17 cellular contexts compared by ENCODE assay signal in genomic region chr4:120919358-120919757, GRCh38. TPM values are rescaled to one million over a fixed set of nuclear protein-coding genes. Genes with fewer than 3 reads are reported as not detected.
DNase-seq lines count a peak whose midpoint lies in the region; ATAC-seq, FAIRE-seq and TF ChIP-seq lines count a peak whose summit lies in the region.
"Had no signal": no experiment of that assay in that cellular context is flagged by ENCODE, and none has a peak within 500 bp of the region (broad histone marks: within the 10 kb centered on the region; RNA-seq: fewer than 3 reads in every experiment).

No MANE protein-coding gene starts in this region.

- H3K36me3 ChIP-seq in HEK293 (ENCODE audit: control insufficient read depth in 2 of 2, insufficient read depth in 1 of 2, low read length in 2 of 2) (no peaks in the 10 kb centered on the region), adipocyte (ENCODE audit: control insufficient read depth, insufficient read depth, low read length, severe bottlenecking) (no peaks in the 10 kb centered on the region), kidney epithelial cell (ENCODE audit: control insufficient read depth, insufficient read depth, low read length) (no peaks in the 10 kb centered on the region), H7 (replicated peaks; ENCODE audit: control insufficient read depth, insufficient read depth, low read length) (no peaks in the 10 kb centered on the region)
- H3K36me3 ChIP-seq: gastrocnemius medialis, ovary, spleen had no signal

- DNase-seq in A549 (ENCODE audit: low read depth in 1 of 2, low spot score in 1 of 2) (no peak), adipocyte (ENCODE audit: low read depth) (peak; percentile 14), kidney epithelial cell (ENCODE audit: low read depth) (no peak), dermis blood vessel endothelial cell (no peak), H7 (no peak)
- DNase-seq: DMS79, gastrocnemius medialis, NCI-H1930, NCI-H526 treated with DMSO at 0.1 percent for 48 hours, spleen had no signal

- no peak overlapping the region for H3K4me2 ChIP-seq in A549

- TF ChIP-seq RAD21 in A549 (conservative IDR thresholded peaks at IDR 0.05 in 1 of 2, IDR thresholded peaks at IDR 0.05 in 1 of 2), result 0 out of 5 replicates have a peak, but pooled peaks of 1 of the 2 experiments have one; percentile 10

- POLR2A ChIA-PET in A549 (lab: Yijun Ruan, JAX) (no interaction called here), HEK293 (lab: Yijun Ruan, JAX) (no interaction called here)

- no peak for TF ChIP-seq EP300 in A549 (IDR thresholded peaks at IDR 0.05)

- peak overlapping the region; percentile 55 for H3K9ac ChIP-seq in adipocyte (ENCODE audit: low read length)

- ATAC-seq in A549 (no peak), GM18868 (IDR thresholded peaks at IDR 0.05; ENCODE audit: unreplicated experiment) (no peak), HG02884 (IDR thresholded peaks at IDR 0.05; ENCODE audit: unreplicated experiment) (no peak)
- ATAC-seq: gastrocnemius medialis, Right ventricle myocardium inferior had no signal

- H3K4me3 ChIP-seq in A549, result no peak overlapping the region
- H3K4me3 ChIP-seq in HEK293 (ENCODE audit: low read depth, low read length), result no peak overlapping the region
- H3K4me3 ChIP-seq in adipocyte (ENCODE audit: low read length), result peak overlapping the region; percentile 8
- no peak overlapping the region for H3K4me3 ChIP-seq in kidney epithelial cell (ENCODE audit: low read depth, low read length)
- H3K4me3 ChIP-seq in H7 (ENCODE audit: insufficient read depth, low read depth, low read length), result no peak overlapping the region
- H3K4me3 ChIP-seq: gastrocnemius medialis, ovary, spleen had no signal

- H3K9me3 ChIP-seq in A549 (no peaks in the 10 kb centered on the region), HEK293 (ENCODE audit: control insufficient read depth, insufficient read depth, low read depth, low read length) (no peaks in the 10 kb centered on the region), adipocyte (ENCODE audit: control insufficient read depth, low read length) (no peaks in the 10 kb centered on the region)
- H3K9me3 ChIP-seq: gastrocnemius medialis, ovary, spleen had no signal

- no peak for TF ChIP-seq POLR2A in A549 (IDR thresholded peaks at IDR 0.05; ENCODE audit: low read length)

- H3K4me1 ChIP-seq in A549, result peaks cover 11% of the 10 kb centered on the region; the same call in 2 of the 3 replicates
- peaks cover 3% of the 10 kb centered on the region; the same call in 1 of the 2 replicates for H3K4me1 ChIP-seq in HEK293 (ENCODE audit: control insufficient read depth, insufficient read depth, low read length)
- H3K4me1 ChIP-seq in adipocyte (ENCODE audit: control insufficient read depth, insufficient read depth, low read length), result peaks cover 28% of the 10 kb centered on the region

- H3K27ac ChIP-seq in A549, result no peak overlapping the region
- no peak overlapping the region for H3K27ac ChIP-seq in HEK293 (ENCODE audit: extremely low read depth, low read depth, low read length)
- H3K27ac ChIP-seq: gastrocnemius medialis had no signal

- no peaks in the 10 kb centered on the region for H3K27me3 ChIP-seq in adipocyte (replicated peaks; ENCODE audit: control insufficient read depth, insufficient read depth, low read length)
- no peaks in the 10 kb centered on the region for H3K27me3 ChIP-seq in kidney epithelial cell (ENCODE audit: control insufficient read depth, insufficient read depth, low read length)
- H3K27me3 ChIP-seq in H7 (ENCODE audit: control insufficient read depth, insufficient read depth, low read length), result no peaks in the 10 kb centered on the region
- H3K27me3 ChIP-seq: gastrocnemius medialis, ovary had no signal

- CTCF ChIA-PET in A549 (lab: Yijun Ruan, JAX), result interaction anchor here (0.8 to 1.5 kb wide), 2 partner anchors 10 to 39 kb away, joined by 3 to 5 read pairs; no protein-coding TSS in a partner anchor
- CTCF ChIA-PET in HEK293 (lab: Yijun Ruan, JAX), result interaction anchor here (0.6 kb wide), 2 partner anchors 49 to 440 kb away, joined by 3 read pairs; no protein-coding TSS in a partner anchor

- TF ChIP-seq CTCF in A549 (IDR thresholded peaks at IDR 0.05), result 0 out of 3 replicates have a peak, but pooled peaks have one; percentile 7
- TF ChIP-seq CTCF in HEK293 (tag by site-specific recombination; IDR thresholded peaks at IDR 0.05), result peak; percentile 22; the same call in 1 of the 2 replicates
- TF ChIP-seq CTCF in kidney epithelial cell (IDR thresholded peaks at IDR 0.05; ENCODE audit: insufficient read depth, low read length, poor library complexity, severe bottlenecking), result peak; percentile 29

- 93% methylated on average over 1 of the region's 1 CpG for WGBS in A549 (ENCODE audit: missing lambda C conversion rate)

- no peak for FAIRE-seq in A549 (lab: Jason Lieb, UNC)
- FAIRE-seq: astrocyte had no signal

TF ChIP-seq in A549, 52 proteins besides CTCF, POLR2A, EP300 and RAD21:
- TF ChIP-seq POLR2AphosphoS2 (conservative IDR thresholded peaks at IDR 0.05; ENCODE audit: low read length), result no peak
- TF ChIP-seq PBX3 (IDR thresholded peaks at IDR 0.05), result no peak
- TF ChIP-seq KDM1A (IDR thresholded peaks at IDR 0.05; ENCODE audit: low read depth), result no peak
- TF ChIP-seq CHD4 (IDR thresholded peaks at IDR 0.05; ENCODE audit: borderline replicate concordance), result no peak
- no peak for TF ChIP-seq ZC3H11A (IDR thresholded peaks at IDR 0.05)
- TF ChIP-seq E2F6 (IDR thresholded peaks at IDR 0.05; ENCODE audit: borderline replicate concordance, low read depth), result no peak
- no peak for TF ChIP-seq HDAC2 (IDR thresholded peaks at IDR 0.05)
- TF ChIP-seq MAZ (IDR thresholded peaks at IDR 0.05; ENCODE audit: borderline replicate concordance, low read depth, low read length), result no peak
- no peak for TF ChIP-seq CEBPB (IDR thresholded peaks at IDR 0.05)

TF ChIP-seq in HEK293, 187 proteins besides CTCF, POLR2A, EP300 and RAD21 (continues in another document):
- TF ChIP-seq KLF1 (tag by site-specific recombination; IDR thresholded peaks at IDR 0.05) (no peak), ZNF571 (tag by site-specific recombination; IDR thresholded peaks at IDR 0.05) (no peak), ZFP69B (tag by site-specific recombination; IDR thresholded peaks at IDR 0.05) (no peak), ZNF433 (tag by site-specific recombination; IDR thresholded peaks at IDR 0.05; ENCODE audit: low read depth) (no peak), ZSCAN30 (tag by site-specific recombination; IDR thresholded peaks at IDR 0.05) (no peak), ELK4 (IDR thresholded peaks at IDR 0.05; ENCODE audit: borderline replicate concordance, low read depth, low read length) (no peak), ZBTB11 (tag by site-specific recombination; conservative IDR thresholded peaks at IDR 0.05; ENCODE audit: low read depth) (no peak), ZNF112 (tag by site-specific recombination; IDR thresholded peaks at IDR 0.05) (no peak)

RNA-seq across cellular contexts. Expression of gene PRDM5, which starts 3.2 kb away (rescaled TPM):
- 11.5 and 12.9 TPM in 2 replicates for polyA plus RNA-seq in A549 (2011; rRNA removed)
- 2.3 and 2.7 TPM in 2 replicates for polyA plus RNA-seq in A549 (2012; cell fraction: cytosol; rRNA removed)
- 2.0 and 3.3 TPM in 2 replicates for polyA plus RNA-seq in A549 (2012; cell fraction: nucleus; rRNA removed)
- polyA plus RNA-seq in A549 (2017; fragmentation: RNase III; extraction: RNeasy Plus Mini Kit Qiagen cat#74134 plus additional on column Dnase treatment), result 4.6 to 6.6 TPM (median 6.5 TPM) in 3 replicates
- 11.0 and 11.6 TPM in 2 replicates for polyA minus RNA-seq in A549 (2011; rRNA and poly(A)+ RNA removed)
- 7.1 and 7.3 TPM in 2 replicates for total RNA-seq in kidney epithelial cell
- 5.4 and 9.4 TPM in 2 replicates for total RNA-seq in dermis blood vessel endothelial cell
- total RNA-seq in H7 (2014; rRNA removed; shearing (Covaris generic)), result 17.3 and 25.4 TPM in 2 replicates
- total RNA-seq: activated T-helper 1 cell treated with anti-CD3 and anti-CD28 coated beads, Interleukin-12 subunit alpha, Interleukin-12 subunit beta, Interleukin-2, Interleukin-4 antibody, amounts not matched to agents 30 ng/mL and 10 ng/mL and 1 ng/mL, durations not matched to agents 14 hours and 24 hours and 36 hours had no signal

Comparison
In these comparisons a context has a peak if more than half of its experiments do, and no peak if none do; other contexts are left out.
1. Of the 5 proteins assayed by ChIP-seq in both HEK293 and A549: peak only in HEK293: none; only in A549: none; in both: CTCF; in neither: 4.